Comparison of ENCODE assay signal across 1 cellular context in the genomic region with DNA sequence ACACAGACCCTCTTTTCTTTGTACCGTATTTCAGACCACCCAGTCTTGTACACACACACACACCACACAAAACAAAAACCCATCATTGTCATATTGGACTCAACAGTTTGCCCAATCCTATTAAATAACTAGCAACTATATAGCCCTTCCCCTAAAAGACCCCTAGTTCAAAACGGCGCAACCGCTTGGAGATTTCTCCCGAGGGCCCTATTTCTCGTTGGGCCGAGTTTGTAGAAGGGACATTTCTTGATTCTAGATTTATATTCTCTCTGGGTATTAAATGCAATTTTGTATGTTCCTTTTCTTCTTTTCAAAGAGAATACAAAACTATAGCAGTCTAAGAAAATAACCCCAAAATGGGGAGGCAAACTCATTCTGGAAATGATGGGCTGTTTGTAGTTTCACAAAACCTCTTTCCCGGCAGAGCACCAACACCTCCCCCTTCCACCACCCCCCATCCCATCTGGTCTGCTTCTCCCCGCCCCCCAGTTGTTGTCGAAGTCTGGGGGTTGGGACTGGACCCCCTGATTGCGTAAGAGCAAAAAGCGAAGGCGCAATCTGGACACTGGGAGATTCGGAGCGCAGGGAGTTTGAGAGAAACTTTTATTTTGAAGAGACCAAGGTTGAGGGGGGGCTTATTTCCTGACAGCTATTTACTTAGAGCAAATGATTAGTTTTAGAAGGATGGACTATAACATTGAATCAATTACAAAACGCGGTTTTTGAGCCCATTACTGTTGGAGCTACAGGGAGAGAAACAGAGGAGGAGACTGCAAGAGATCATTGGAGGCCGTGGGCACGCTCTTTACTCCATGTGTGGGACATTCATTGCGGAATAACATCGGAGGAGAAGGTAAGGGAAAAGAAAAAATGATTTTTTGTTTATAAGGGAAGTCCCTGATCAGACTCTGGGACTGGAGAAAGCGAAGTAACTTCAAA.
TF ChIP-seq lines count a peak whose summit lies in the region.

A gene (plus strand): TSS at position 731 of the 939 bp plus-strand sequence. CDS start 29,476 bp downstream, outside the sequence.

TF ChIP-seq in neural cell, 6 proteins besides CTCF, POLR2A, EP300 and RAD21 (continued from another document):
- TF ChIP-seq, protein P1, sequence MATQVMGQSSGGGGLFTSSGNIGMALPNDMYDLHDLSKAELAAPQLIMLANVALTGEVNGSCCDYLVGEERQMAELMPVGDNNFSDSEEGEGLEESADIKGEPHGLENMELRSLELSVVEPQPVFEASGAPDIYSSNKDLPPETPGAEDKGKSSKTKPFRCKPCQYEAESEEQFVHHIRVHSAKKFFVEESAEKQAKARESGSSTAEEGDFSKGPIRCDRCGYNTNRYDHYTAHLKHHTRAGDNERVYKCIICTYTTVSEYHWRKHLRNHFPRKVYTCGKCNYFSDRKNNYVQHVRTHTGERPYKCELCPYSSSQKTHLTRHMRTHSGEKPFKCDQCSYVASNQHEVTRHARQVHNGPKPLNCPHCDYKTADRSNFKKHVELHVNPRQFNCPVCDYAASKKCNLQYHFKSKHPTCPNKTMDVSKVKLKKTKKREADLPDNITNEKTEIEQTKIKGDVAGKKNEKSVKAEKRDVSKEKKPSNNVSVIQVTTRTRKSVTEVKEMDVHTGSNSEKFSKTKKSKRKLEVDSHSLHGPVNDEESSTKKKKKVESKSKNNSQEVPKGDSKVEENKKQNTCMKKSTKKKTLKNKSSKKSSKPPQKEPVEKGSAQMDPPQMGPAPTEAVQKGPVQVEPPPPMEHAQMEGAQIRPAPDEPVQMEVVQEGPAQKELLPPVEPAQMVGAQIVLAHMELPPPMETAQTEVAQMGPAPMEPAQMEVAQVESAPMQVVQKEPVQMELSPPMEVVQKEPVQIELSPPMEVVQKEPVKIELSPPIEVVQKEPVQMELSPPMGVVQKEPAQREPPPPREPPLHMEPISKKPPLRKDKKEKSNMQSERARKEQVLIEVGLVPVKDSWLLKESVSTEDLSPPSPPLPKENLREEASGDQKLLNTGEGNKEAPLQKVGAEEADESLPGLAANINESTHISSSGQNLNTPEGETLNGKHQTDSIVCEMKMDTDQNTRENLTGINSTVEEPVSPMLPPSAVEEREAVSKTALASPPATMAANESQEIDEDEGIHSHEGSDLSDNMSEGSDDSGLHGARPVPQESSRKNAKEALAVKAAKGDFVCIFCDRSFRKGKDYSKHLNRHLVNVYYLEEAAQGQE (IDR thresholded peaks at IDR 0.05; ENCODE audit: borderline replicate concordance) = no peak
- no peak for TF ChIP-seq POLR2AphosphoS5 (IDR thresholded peaks at IDR 0.05)
